Comparison of ENCODE assay signal across 26 cellular contexts in the genomic region with DNA sequence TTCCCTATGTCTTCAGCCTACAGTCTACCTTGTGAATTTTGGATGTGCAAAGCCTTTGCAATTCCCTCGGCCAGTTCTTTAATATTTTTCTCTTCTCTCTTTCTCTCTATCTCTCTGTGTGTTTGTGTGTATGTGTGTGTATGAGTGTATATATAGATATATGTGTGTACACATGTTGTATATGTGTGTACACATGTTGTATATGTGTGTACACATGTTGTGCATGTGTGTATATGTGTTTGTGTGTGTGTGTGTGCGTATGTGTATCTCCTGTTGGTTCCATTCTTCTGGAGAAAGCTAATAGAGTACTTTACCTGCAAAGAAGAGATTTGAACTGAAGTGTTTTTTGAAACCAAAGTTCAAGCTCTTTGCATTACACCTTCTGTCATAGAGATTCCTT.
"Had no signal": no experiment of that assay in that cellular context is flagged by ENCODE, and none has a peak within 500 bp of the region (broad histone marks: within the 10 kb centered on the region; RNA-seq: fewer than 3 reads in every experiment).

No MANE protein-coding gene starts in this region.

- H3K4me3 ChIP-seq: colonic mucosa, coronary artery, dorsolateral prefrontal cortex, esophagus muscularis mucosa, esophagus squamous epithelium, gastrocnemius medialis, gastroesophageal sphincter, heart left ventricle, heart right ventricle had no signal

- H3K27ac ChIP-seq: colonic mucosa, coronary artery, dorsolateral prefrontal cortex, epithelial cell of prostate, esophagus muscularis mucosa, esophagus squamous epithelium, foreskin keratinocyte, gastrocnemius medialis, gastroesophageal sphincter, heart left ventricle, heart right ventricle had no signal

- H3K27me3 ChIP-seq: colonic mucosa, dorsolateral prefrontal cortex, esophagus muscularis mucosa, esophagus squamous epithelium, foreskin keratinocyte, gastrocnemius medialis, gastroesophageal sphincter, heart left ventricle, heart right ventricle had no signal

- DNase-seq: colonic mucosa; cortex of kidney; dermis blood vessel endothelial cell; dorsolateral prefrontal cortex; effector CD4-positive, alpha-beta T cell; effector CD8-positive, alpha-beta T cell; effector memory CD4-positive, alpha-beta T cell; effector memory CD8-positive, alpha-beta T cell; endodermal cell; erythroblast; esophagus squamous epithelium; foreskin fibroblast; foreskin keratinocyte; foreskin melanocyte; gastrocnemius medialis; glutamatergic neuron; head of caudate nucleus; heart left ventricle; heart right ventricle had no signal

- H3K4me1 ChIP-seq: colonic mucosa, esophagus muscularis mucosa, esophagus squamous epithelium, foreskin keratinocyte, gastrocnemius medialis, gastroesophageal sphincter, heart left ventricle, heart right ventricle had no signal

- ATAC-seq: effector memory CD8-positive, alpha-beta T cell; foreskin keratinocyte; gastrocnemius medialis; gastroesophageal sphincter; heart left ventricle; heart right ventricle had no signal

- H3K36me3 ChIP-seq: colonic mucosa, esophagus muscularis mucosa, esophagus squamous epithelium, gastrocnemius medialis, gastroesophageal sphincter, heart left ventricle, heart right ventricle had no signal

- H3K9me3 ChIP-seq: colonic mucosa, esophagus muscularis mucosa, esophagus squamous epithelium, gastrocnemius medialis, gastroesophageal sphincter, heart left ventricle, heart right ventricle had no signal

- FAIRE-seq: colon, endometrium, endothelial cell of umbilical vein had no signal
